ENCODE assay signal across 1 cellular context in the genomic region with DNA sequence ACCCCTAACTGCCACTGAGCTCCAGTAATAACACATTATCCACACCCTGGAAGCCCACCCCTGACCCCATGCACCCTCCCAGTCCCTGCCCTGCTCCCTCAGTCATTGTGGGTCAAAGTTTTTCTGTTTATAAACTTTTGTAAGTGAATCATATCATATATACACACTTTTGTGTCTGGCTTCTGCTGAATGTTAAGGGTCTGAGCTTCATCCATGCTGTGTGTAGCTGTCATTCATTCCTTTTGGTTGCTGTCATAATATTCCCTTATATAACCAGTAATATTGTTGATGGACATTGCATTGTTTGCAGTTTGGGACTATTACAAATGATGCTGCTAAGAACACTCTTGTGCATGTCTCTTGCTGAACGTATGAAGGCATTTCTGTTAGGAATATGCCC.
TF ChIP-seq lines count a peak whose summit lies in the region.

No MANE protein-coding gene starts in this region.

TF ChIP-seq in IMR-90, 13 proteins besides CTCF, POLR2A, EP300 and RAD21:
- no peak for TF ChIP-seq FOS (IDR thresholded peaks at IDR 0.05; ENCODE audit: low read depth, low read length)
- TF ChIP-seq MXI1 (IDR thresholded peaks at IDR 0.05; ENCODE audit: borderline replicate concordance, low read depth, low read length): no peak
- TF ChIP-seq MAFK (IDR thresholded peaks at IDR 0.05; ENCODE audit: low read depth, low read length): no peak
- no peak for TF ChIP-seq BHLHE40 (IDR thresholded peaks at IDR 0.05; ENCODE audit: low read depth, low read length)
- TF ChIP-seq, protein P1, sequence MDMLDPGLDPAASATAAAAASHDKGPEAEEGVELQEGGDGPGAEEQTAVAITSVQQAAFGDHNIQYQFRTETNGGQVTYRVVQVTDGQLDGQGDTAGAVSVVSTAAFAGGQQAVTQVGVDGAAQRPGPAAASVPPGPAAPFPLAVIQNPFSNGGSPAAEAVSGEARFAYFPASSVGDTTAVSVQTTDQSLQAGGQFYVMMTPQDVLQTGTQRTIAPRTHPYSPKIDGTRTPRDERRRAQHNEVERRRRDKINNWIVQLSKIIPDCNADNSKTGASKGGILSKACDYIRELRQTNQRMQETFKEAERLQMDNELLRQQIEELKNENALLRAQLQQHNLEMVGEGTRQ (IDR thresholded peaks at IDR 0.05; ENCODE audit: low read depth, low read length): no peak
- TF ChIP-seq RFX5 (IDR thresholded peaks at IDR 0.05; ENCODE audit: low read depth, low read length): no peak
- no peak for TF ChIP-seq MAZ (IDR thresholded peaks at IDR 0.05; ENCODE audit: borderline replicate concordance, low read depth, low read length)
- TF ChIP-seq CEBPB (IDR thresholded peaks at IDR 0.05; ENCODE audit: low read depth, low read length): no peak
- no peak for TF ChIP-seq RCOR1 (IDR thresholded peaks at IDR 0.05; ENCODE audit: insufficient replicate concordance, low read length)
- TF ChIP-seq, protein P2, sequence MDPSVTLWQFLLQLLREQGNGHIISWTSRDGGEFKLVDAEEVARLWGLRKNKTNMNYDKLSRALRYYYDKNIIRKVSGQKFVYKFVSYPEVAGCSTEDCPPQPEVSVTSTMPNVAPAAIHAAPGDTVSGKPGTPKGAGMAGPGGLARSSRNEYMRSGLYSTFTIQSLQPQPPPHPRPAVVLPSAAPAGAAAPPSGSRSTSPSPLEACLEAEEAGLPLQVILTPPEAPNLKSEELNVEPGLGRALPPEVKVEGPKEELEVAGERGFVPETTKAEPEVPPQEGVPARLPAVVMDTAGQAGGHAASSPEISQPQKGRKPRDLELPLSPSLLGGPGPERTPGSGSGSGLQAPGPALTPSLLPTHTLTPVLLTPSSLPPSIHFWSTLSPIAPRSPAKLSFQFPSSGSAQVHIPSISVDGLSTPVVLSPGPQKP (IDR thresholded peaks at IDR 0.05; ENCODE audit: borderline replicate concordance, low read depth, low read length): no peak
- TF ChIP-seq CHD1 (IDR thresholded peaks at IDR 0.05; ENCODE audit: low read depth, low read length): no peak
- no peak for TF ChIP-seq NFE2L2 (IDR thresholded peaks at IDR 0.05; ENCODE audit: low read depth, low read length)
- TF ChIP-seq SMC3 (IDR thresholded peaks at IDR 0.05; ENCODE audit: low read depth, low read length): no peak
